27 cellular contexts compared by ENCODE assay signal in the genomic region with DNA sequence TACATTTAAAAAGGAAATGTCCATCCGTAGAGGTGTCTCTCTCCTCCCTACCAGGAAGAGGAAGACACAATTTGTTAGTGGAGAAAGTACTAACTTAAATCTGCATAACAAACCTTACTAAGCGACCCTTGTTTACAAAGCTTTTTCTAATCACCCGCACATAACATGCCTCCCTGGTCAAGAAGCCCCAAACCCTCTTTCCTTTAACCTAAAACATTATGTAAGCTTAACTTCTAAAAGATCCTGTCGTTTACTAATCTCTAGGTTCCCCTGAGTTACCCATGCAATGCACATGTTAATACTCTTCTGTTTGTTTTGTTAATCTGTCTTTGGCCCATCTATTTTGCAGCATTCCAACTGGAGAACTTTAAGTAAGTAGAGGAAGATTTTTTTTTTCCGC.
"Had no signal": no experiment of that assay in that cellular context is flagged by ENCODE, and none has a peak within 500 bp of the region (broad histone marks: within the 10 kb centered on the region; RNA-seq: fewer than 3 reads in every experiment).

No MANE protein-coding gene starts in this region.

- H3K4me1 Mint-ChIP-seq: activated CD4-positive, alpha-beta memory T cell treated with anti-CD3 and anti-CD28 coated beads, Interleukin-2, amount 10 ng/mL, durations not matched to agents 7 days and 5 days; activated CD4-positive, alpha-beta T cell treated with anti-CD3 and anti-CD28 coated beads for 36 hours; activated T-helper 17 cell treated with anti-CD3 and anti-CD28 coated beads, Interleukin-2, amount 50 U/mL, for 72 hours; brain; central memory CD8-positive, alpha-beta T cell; T-cell had no signal

- H3K4me3 Mint-ChIP-seq: activated CD4-positive, alpha-beta memory T cell treated with anti-CD3 and anti-CD28 coated beads, Interleukin-2, amount 10 ng/mL, durations not matched to agents 7 days and 5 days; activated CD4-positive, alpha-beta T cell treated with anti-CD3 and anti-CD28 coated beads for 36 hours; activated naive CD4-positive, alpha-beta T cell treated with anti-CD3 and anti-CD28 coated beads for 36 hours; activated naive CD8-positive, alpha-beta T cell; activated T-helper 17 cell treated with anti-CD3 and anti-CD28 coated beads, Interleukin-2, amount 50 U/mL, for 72 hours; brain; central memory CD8-positive, alpha-beta T cell; T-cell had no signal

- H3K36me3 Mint-ChIP-seq: activated naive CD8-positive, alpha-beta T cell; brain; T-cell had no signal

- ATAC-seq: activated CD4-positive, alpha-beta T cell treated with anti-CD3 and anti-CD28 coated beads for 36 hours; activated T-helper 17 cell treated with anti-CD3 and anti-CD28 coated beads, Interleukin-2, amount 50 U/mL, for 72 hours; T-cell had no signal

- H3K4me3 ChIP-seq: PC-9, SK-N-MC had no signal

- H2AFZ ChIP-seq: PC-9 had no signal

- DNase-seq: activated CD4-positive, alpha-beta memory T cell treated with anti-CD3 and anti-CD28 coated beads, Interleukin-2, amount 10 ng/mL, durations not matched to agents 7 days and 5 days; activated CD4-positive, alpha-beta T cell treated with anti-CD3 and anti-CD28 coated beads for 36 hours; activated CD4-positive, alpha-beta T cell treated with anti-CD3 and anti-CD28 coated beads, Interleukin-2, amount 50 U/mL, for 1 hour; activated gamma-delta T cell; activated naive CD4-positive, alpha-beta T cell treated with anti-CD3 and anti-CD28 coated beads for 36 hours; activated T-cell treated with anti-CD3 and anti-CD28 coated beads for 4 hours; activated T-cell treated with anti-CD3 and anti-CD28 coated beads, Interleukin-2, amount 50 U/mL, for 48 hours; amygdala; NCI-H1048; NCI-H146; NCI-H187 treated with DMSO at 0.1 percent for 48 hours; NCI-H2081 treated with DMSO at 0.1 percent for 48 hours; NCI-H446; NCI-H524; PC-9; SIG-M5; T-cell; T-helper 2 cell; T1000 had no signal

- H3K27ac ChIP-seq: PC-9, SK-N-MC, VCaP had no signal

- H3K27me3 Mint-ChIP-seq: activated CD4-positive, alpha-beta memory T cell treated with anti-CD3 and anti-CD28 coated beads, Interleukin-2, amount 10 ng/mL, durations not matched to agents 7 days and 5 days; activated CD4-positive, alpha-beta T cell treated with anti-CD3 and anti-CD28 coated beads for 36 hours; activated naive CD8-positive, alpha-beta T cell; activated T-helper 17 cell treated with anti-CD3 and anti-CD28 coated beads, Interleukin-2, amount 50 U/mL, for 72 hours; brain; central memory CD8-positive, alpha-beta T cell; T-cell had no signal

- H3K27ac Mint-ChIP-seq: activated CD4-positive, alpha-beta memory T cell treated with anti-CD3 and anti-CD28 coated beads, Interleukin-2, amount 10 ng/mL, durations not matched to agents 7 days and 5 days; activated CD4-positive, alpha-beta T cell treated with anti-CD3 and anti-CD28 coated beads for 36 hours; activated naive CD4-positive, alpha-beta T cell treated with anti-CD3 and anti-CD28 coated beads for 36 hours; activated naive CD8-positive, alpha-beta T cell; activated T-helper 17 cell treated with anti-CD3 and anti-CD28 coated beads, Interleukin-2, amount 50 U/mL, for 72 hours; brain; T-cell had no signal

- FAIRE-seq: astrocyte, TTC549 had no signal

- H3K4me2 ChIP-seq: PC-9 had no signal
